ENCODE assay signal across 9 cellular contexts in the genomic region with DNA sequence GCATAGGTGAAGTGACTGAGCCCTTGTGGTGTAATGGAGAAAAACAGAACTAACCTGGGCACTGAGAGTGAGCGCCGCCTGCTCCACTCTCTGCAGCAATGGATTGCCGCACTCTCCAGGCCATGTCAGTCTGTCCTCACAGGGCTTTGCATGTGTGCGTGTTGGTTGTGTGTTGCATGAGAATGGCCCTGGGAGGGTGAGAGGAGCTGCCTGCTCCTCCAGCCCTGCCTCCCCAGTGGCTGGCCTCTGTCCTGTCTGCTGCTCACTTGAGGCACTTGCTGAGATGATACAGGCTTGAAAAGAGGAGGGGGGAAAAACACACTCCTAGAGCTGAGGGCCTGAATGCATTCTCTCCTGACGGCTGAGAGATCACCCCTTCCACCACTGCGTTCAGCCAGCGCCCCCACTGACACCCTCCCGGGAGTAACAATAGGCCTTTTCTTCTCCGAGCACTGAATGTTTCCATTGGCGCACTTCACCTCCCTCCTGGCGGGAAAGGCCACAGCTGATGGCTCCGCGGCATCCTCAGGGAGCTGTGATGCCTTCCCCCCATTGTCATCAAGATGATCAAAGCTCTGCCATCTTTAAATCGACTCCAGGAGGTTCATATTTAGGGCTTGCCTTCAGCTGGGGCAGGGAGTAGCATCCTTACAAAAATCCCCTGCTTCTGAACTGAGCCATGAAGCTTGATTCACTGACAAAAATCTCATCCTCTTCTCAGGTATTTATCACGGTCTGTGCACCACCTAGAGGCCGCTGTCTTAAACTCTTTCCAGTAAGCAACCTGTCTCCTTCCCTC. TPM values are rescaled to one million over a fixed set of nuclear protein-coding genes. Genes with fewer than 3 reads are reported as not detected.
DNase-seq lines count a peak whose midpoint lies in the region; ATAC-seq, FAIRE-seq and TF ChIP-seq lines count a peak whose summit lies in the region.
"Had no signal": no experiment of that assay in that cellular context is flagged by ENCODE, and none has a peak within 500 bp of the region (broad histone marks: within the 10 kb centered on the region; RNA-seq: fewer than 3 reads in every experiment).

No MANE protein-coding gene starts in this region.

- no peaks in the 10 kb centered on the region for H3K27me3 ChIP-seq in prostate gland (replicated peaks; ENCODE audit: insufficient read depth)

- no peak overlapping the region for H3K27ac Mint-ChIP-seq in natural killer cell
- H3K27ac Mint-ChIP-seq in natural killer cell treated with Interleukin-12 subunit alpha and Interleukin-12 subunit beta and Interleukin-15 and Interleukin-18, amount 100 ng/mL, for 72 hours = no peak overlapping the region
- H3K27ac Mint-ChIP-seq in activated naive CD8-positive, alpha-beta T cell treated with anti-CD3 and anti-CD28 coated beads for 36 hours = no peak overlapping the region

- no peaks in the 10 kb centered on the region for H3K9me3 ChIP-seq in prostate gland

- TF ChIP-seq POLR2A in prostate gland (IDR thresholded peaks at IDR 0.05) (no peak), GM12892 (IDR thresholded peaks at IDR 0.05; ENCODE audit: low read depth, low read length) (no peak)

- DNase-seq in natural killer cell (no peak), NCI-H526 (lab: John Stamatoyannopoulos, UW) (peak; percentile 67 to 84), left ventricle myocardium superior (no peak), prostate gland (ENCODE audit: low spot score) (peak; percentile 71), GM12892 (ENCODE audit: insufficient read length) (no peak)
- DNase-seq in natural killer cell treated with Interleukin-12 subunit alpha and Interleukin-12 subunit beta and Interleukin-15 and Interleukin-18, amount 100 ng/mL, for 72 hours (ENCODE audit: low spot score) = no peak
- DNase-seq in activated naive CD8-positive, alpha-beta T cell treated with anti-CD3 and anti-CD28 coated beads for 36 hours = peak; percentile 22

- no peak overlapping the region for H3K4me3 ChIP-seq in prostate gland

- intact Hi-C loops in natural killer cell (cut with micrococcal nuclease) (loop anchor here (2.0 kb wide), 1 partner anchor 720 kb away; no protein-coding TSS in a partner anchor), left ventricle myocardium superior (cut with micrococcal nuclease) (loop anchor here (5.0 kb wide), 1 partner anchor 568 kb away; no protein-coding TSS in a partner anchor), prostate gland (cut with DNase I) (loop anchor here (5.0 kb wide), 2 partner anchors 563 to 723 kb away; no protein-coding TSS in a partner anchor)

- no peaks in the 10 kb centered on the region for H3K4me1 ChIP-seq in prostate gland (replicated peaks)

- peaks cover 15 to 43% of the 10 kb centered on the region in 2 donors for H3K27me3 Mint-ChIP-seq in natural killer cell (ENCODE audit: low read depth in 2 of 2)
- H3K27me3 Mint-ChIP-seq in natural killer cell treated with Interleukin-12 subunit alpha and Interleukin-12 subunit beta and Interleukin-15 and Interleukin-18, amount 100 ng/mL, for 72 hours = peaks cover 31 to 36% of the 10 kb centered on the region in 2 donors
- peaks cover 32% of the 10 kb centered on the region for H3K27me3 Mint-ChIP-seq in activated naive CD8-positive, alpha-beta T cell treated with anti-CD3 and anti-CD28 coated beads for 36 hours

- peak; percentile 5 for TF ChIP-seq CTCF in natural killer cell (IDR thresholded peaks at IDR 0.05)
- TF ChIP-seq CTCF in prostate gland (IDR thresholded peaks at IDR 0.05) = peak in 3 of 4 experiments; percentile 41 to 73 (median 58)

- ATAC-seq in natural killer cell = no peak
- ATAC-seq in natural killer cell treated with Interleukin-12 subunit alpha and Interleukin-12 subunit beta and Interleukin-15 and Interleukin-18, amount 100 ng/mL, for 72 hours = no peak
- ATAC-seq in HG03159 (IDR thresholded peaks at IDR 0.05; ENCODE audit: unreplicated experiment) = peak; percentile 48
- ATAC-seq in left ventricle myocardium superior = peak; percentile 58

- H3K36me3 Mint-ChIP-seq in natural killer cell = no peaks in the 10 kb centered on the region
- no peaks in the 10 kb centered on the region for H3K36me3 Mint-ChIP-seq in natural killer cell treated with Interleukin-12 subunit alpha and Interleukin-12 subunit beta and Interleukin-15 and Interleukin-18, amount 100 ng/mL, for 72 hours
- H3K36me3 Mint-ChIP-seq in activated naive CD8-positive, alpha-beta T cell treated with anti-CD3 and anti-CD28 coated beads for 36 hours = no peaks in the 10 kb centered on the region

- H3K9me3 Mint-ChIP-seq in natural killer cell = no peaks in the 10 kb centered on the region
- H3K9me3 Mint-ChIP-seq in natural killer cell treated with Interleukin-12 subunit alpha and Interleukin-12 subunit beta and Interleukin-15 and Interleukin-18, amount 100 ng/mL, for 72 hours = no peaks in the 10 kb centered on the region
- H3K9me3 Mint-ChIP-seq in activated naive CD8-positive, alpha-beta T cell treated with anti-CD3 and anti-CD28 coated beads for 36 hours = no peaks in the 10 kb centered on the region

- 35% methylated on average over 16 of the region's 16 CpGs for WGBS in prostate gland

- H3K4me3 Mint-ChIP-seq in natural killer cell = no peak overlapping the region
- H3K4me3 Mint-ChIP-seq in natural killer cell treated with Interleukin-12 subunit alpha and Interleukin-12 subunit beta and Interleukin-15 and Interleukin-18, amount 100 ng/mL, for 72 hours = no peak overlapping the region
- no peak overlapping the region for H3K4me3 Mint-ChIP-seq in activated naive CD8-positive, alpha-beta T cell treated with anti-CD3 and anti-CD28 coated beads for 36 hours

- no peak overlapping the region for H3K27ac ChIP-seq in prostate gland

- H3K36me3 ChIP-seq in prostate gland = no peaks in the 10 kb centered on the region

- no peak for FAIRE-seq in GM12892 (lab: Jason Lieb, UNC)
- FAIRE-seq: GM18507 had no signal

- peaks cover 0 to 5% of the 10 kb centered on the region in 2 donors for H3K4me1 Mint-ChIP-seq in natural killer cell
- peaks cover 6 to 7% of the 10 kb centered on the region in 2 donors for H3K4me1 Mint-ChIP-seq in natural killer cell treated with Interleukin-12 subunit alpha and Interleukin-12 subunit beta and Interleukin-15 and Interleukin-18, amount 100 ng/mL, for 72 hours (ENCODE audit: low read depth in 2 of 2)
- peaks cover 4% of the 10 kb centered on the region for H3K4me1 Mint-ChIP-seq in activated naive CD8-positive, alpha-beta T cell treated with anti-CD3 and anti-CD28 coated beads for 36 hours

RNA-seq across cellular contexts. Expression of gene DAPL1, which starts 49.9 kb away (rescaled TPM):
- not detected for total RNA-seq in natural killer cell
- not detected for total RNA-seq in natural killer cell treated with Interleukin-12 subunit alpha and Interleukin-12 subunit beta and Interleukin-15 and Interleukin-18, amount 100 ng/mL, for 72 hours
- not detected for total RNA-seq in activated naive CD8-positive, alpha-beta T cell treated with anti-CD3 and anti-CD28 coated beads for 36 hours
- not detected for total RNA-seq in left ventricle myocardium superior
- 10 to 100 TPM in 1 of 2 donors, not detected in 1; 19.0 TPM for total RNA-seq in prostate gland
- not detected for polyA plus RNA-seq in GM12892 (2012; ENCODE audit: missing spikeins)

Comparison
In these comparisons a context has a peak if more than half of its experiments do, and no peak if none do; other contexts are left out.
1. ATAC-seq: peak in HG03159 (single experiment) and left ventricle myocardium superior (single experiment); none in natural killer cell (0 of 3) and natural killer cell treated with Interleukin-12 subunit alpha and Interleukin-12 subunit beta and Interleukin-15 and Interleukin-18, amount 100 ng/mL, for 72 hours (0 of 2).
2. DNase-seq: peak in NCI-H526 (2 of 2), activated naive CD8-positive, alpha-beta T cell treated with anti-CD3 and anti-CD28 coated beads for 36 hours (single experiment) and prostate gland (single experiment); none in natural killer cell (single experiment), natural killer cell treated with Interleukin-12 subunit alpha and Interleukin-12 subunit beta and Interleukin-15 and Interleukin-18, amount 100 ng/mL, for 72 hours (single experiment), left ventricle myocardium superior (single experiment) and GM12892 (single experiment).